ENCODE assay signal across 8 cellular contexts in genomic region chr1:37975083-37975482, GRCh38. TPM values are rescaled to one million over a fixed set of nuclear protein-coding genes. Genes with fewer than 3 reads are reported as not detected.
A peak's percentile ranks its signal among the peaks of the same experiment; 100 is the strongest.
DNase-seq lines count a peak whose midpoint lies in the region; ATAC-seq and TF ChIP-seq lines count a peak whose summit lies in the region.
"Not testable (repeated sequence)": the region's sequence is repeated elsewhere in the genome, so short reads cannot be mapped to it uniquely, and the experiment has no call there.

No MANE protein-coding gene starts in this region.

- H3K4me3 ChIP-seq in GM12865 (ENCODE audit: low read depth, low read length); NB4 (ENCODE audit: low read depth, low read length); OCI-LY3 (ENCODE audit: low read length); kidney epithelial cell (ENCODE audit: low read depth, low read length); retinal pigment epithelial cell (ENCODE audit: low read length): not testable (repeated sequence)

- not testable (repeated sequence) for H3K27me3 ChIP-seq in OCI-LY3 (ENCODE audit: low read depth, low read length); kidney epithelial cell (ENCODE audit: control insufficient read depth, insufficient read depth, low read length)

- H3K4me1 ChIP-seq in OCI-LY3 (ENCODE audit: low read length) = not testable (repeated sequence)

- not testable (repeated sequence) for H3K79me2 ChIP-seq in OCI-LY3 (ENCODE audit: low read length)

- H4K20me1 ChIP-seq in OCI-LY3 (ENCODE audit: insufficient read depth, low read length) = not testable (repeated sequence)

- H3K9ac ChIP-seq in OCI-LY3 (ENCODE audit: low read length) = not testable (repeated sequence)

- H2AFZ ChIP-seq in OCI-LY3 (ENCODE audit: low read depth, low read length) = not testable (repeated sequence)

- not testable (repeated sequence) for H3K4me2 ChIP-seq in OCI-LY3 (ENCODE audit: low read length)

- H3K4me3 Mint-ChIP-seq in activated naive CD4-positive, alpha-beta T cell treated with anti-CD3 and anti-CD28 coated beads, Interleukin-2, amount 50 U/mL, for 24 hours = not testable (repeated sequence)

- DNase-seq in AG20443 (ENCODE audit: low spot score) (peak; percentile 69), GM12865 (ENCODE audit: low read depth) (peak; percentile 46), NB4 (ENCODE audit: low read depth) (peak; percentile 57)
- DNase-seq in kidney epithelial cell (ENCODE audit: low read depth); retinal pigment epithelial cell (ENCODE audit: low read depth): not testable (repeated sequence)

- H3K9me3 ChIP-seq in OCI-LY3 (ENCODE audit: insufficient read depth, low read length) = not testable (repeated sequence)

- not testable (repeated sequence) for H3K27me3 Mint-ChIP-seq in activated naive CD4-positive, alpha-beta T cell treated with anti-CD3 and anti-CD28 coated beads, Interleukin-2, amount 50 U/mL, for 24 hours

- peak overlapping the region; percentile 57 for H3K27ac Mint-ChIP-seq in activated naive CD4-positive, alpha-beta T cell treated with anti-CD3 and anti-CD28 coated beads, Interleukin-2, amount 50 U/mL, for 24 hours

- not testable (repeated sequence) for TF ChIP-seq POLR2A in NB4 (IDR thresholded peaks at IDR 0.05; ENCODE audit: extremely low read depth, insufficient read length)

- peaks cover 26% of the 10 kb centered on the region for H3K36me3 ChIP-seq in OCI-LY3 (replicated peaks; ENCODE audit: low read depth, low read length)
- not testable (repeated sequence) for H3K36me3 ChIP-seq in kidney epithelial cell (ENCODE audit: control insufficient read depth, insufficient read depth, low read length)

- H3K9me3 Mint-ChIP-seq in activated naive CD4-positive, alpha-beta T cell treated with anti-CD3 and anti-CD28 coated beads, Interleukin-2, amount 50 U/mL, for 24 hours = not testable (repeated sequence)

- not testable (repeated sequence) for H3K27ac ChIP-seq in OCI-LY3 (ENCODE audit: low read length)

- peaks cover 19% of the 10 kb centered on the region for H3K36me3 Mint-ChIP-seq in activated naive CD4-positive, alpha-beta T cell treated with anti-CD3 and anti-CD28 coated beads, Interleukin-2, amount 50 U/mL, for 24 hours

- H3K4me1 Mint-ChIP-seq in activated naive CD4-positive, alpha-beta T cell treated with anti-CD3 and anti-CD28 coated beads, Interleukin-2, amount 50 U/mL, for 24 hours = peaks cover 31% of the 10 kb centered on the region

- TF ChIP-seq CTCF in GM12865 (IDR thresholded peaks at IDR 0.05; ENCODE audit: insufficient read depth, low read depth, low read length, missing control alignments) (peak; percentile 37), NB4 (IDR thresholded peaks at IDR 0.05; ENCODE audit: low read depth, low read length) (peak; percentile 31), OCI-LY3 (IDR thresholded peaks at IDR 0.05; ENCODE audit: low read depth, low read length) (peak; percentile 42), kidney epithelial cell (IDR thresholded peaks at IDR 0.05; ENCODE audit: insufficient read depth, low read length, poor library complexity, severe bottlenecking) (peak; percentile 56), retinal pigment epithelial cell (conservative IDR thresholded peaks at IDR 0.05; ENCODE audit: low read depth, low read length) (peak; percentile 69)

- ATAC-seq in esophagus mucosa = peak; percentile 73

RNA-seq across cellular contexts. Expression of gene SF3A3, which starts 14.7 kb away (rescaled TPM):
- total RNA-seq in esophagus mucosa = 41.7 TPM
- 50.7 and 79.6 TPM in 2 replicates for total RNA-seq in kidney epithelial cell

RNA-seq across cellular contexts. Expression of gene INPP5B, which starts 28.2 kb away (rescaled TPM):
- total RNA-seq in esophagus mucosa = 8.6 TPM
- total RNA-seq in kidney epithelial cell = 18.9 and 19.6 TPM in 2 replicates

RNA-seq across cellular contexts. Expression of gene FHL3, which starts 30.2 kb away (rescaled TPM):
- total RNA-seq in esophagus mucosa (10.6 TPM), kidney epithelial cell (40.8 and 48.0 TPM in 2 replicates)

RNA-seq across cellular contexts. Expression of gene UTP11, which starts 37.5 kb away (rescaled TPM):
- total RNA-seq in esophagus mucosa (30.3 TPM), kidney epithelial cell (42.8 and 62.3 TPM in 2 replicates)
